Comparison of ENCODE assay signal across 8 cellular contexts in genomic region chr3:196287066-196287404, GRCh38. TPM values are rescaled to one million over a fixed set of nuclear protein-coding genes. Genes with fewer than 3 reads are reported as not detected.
DNase-seq lines count a peak whose midpoint lies in the region; ATAC-seq and TF ChIP-seq lines count a peak whose summit lies in the region.

No MANE protein-coding gene starts in this region.

- peak overlapping the region; percentile 91 for H2AFZ ChIP-seq in MM.1S (ENCODE audit: low read length)

- H3K4me3 ChIP-seq in AG09309 (ENCODE audit: control insufficient read depth, low read depth, low read length) (peak overlapping the region; percentile 100), MM.1S (ENCODE audit: low read length) (peak overlapping the region; percentile 83), sigmoid colon (peak overlapping the region; percentile 68 to 91 (median 80))

- peaks cover 29% of the 10 kb centered on the region for H3K4me1 Mint-ChIP-seq in activated naive CD8-positive, alpha-beta T cell treated with anti-CD3 and anti-CD28 coated beads, Interleukin-2, amount 10 ng/mL, durations not matched to agents 7 days and 5 days

- H3K4me1 ChIP-seq in MM.1S (ENCODE audit: low read length) = 0 out of 2 replicates have a peak, but pooled peaks cover 9% of the 10 kb centered on the region
- peaks cover 0 to 39% (median 31%) of the 10 kb centered on the region in 4 donors for H3K4me1 ChIP-seq in sigmoid colon

- peak overlapping the region; percentile 99 for H3K27ac Mint-ChIP-seq in activated naive CD8-positive, alpha-beta T cell treated with anti-CD3 and anti-CD28 coated beads, Interleukin-2, amount 10 ng/mL, durations not matched to agents 7 days and 5 days

- peak overlapping the region; percentile 88 for H3K4me2 ChIP-seq in MM.1S (ENCODE audit: low read depth, low read length)

- WGBS in sigmoid colon, 2 donors = 1% methylated on average over 18 of the region's 18 CpGs

- ATAC-seq in GM19467 (IDR thresholded peaks at IDR 0.05; ENCODE audit: unreplicated experiment) = peak; percentile 16
- ATAC-seq in activated naive CD8-positive, alpha-beta T cell treated with anti-CD3 and anti-CD28 coated beads, Interleukin-2, amount 10 ng/mL, durations not matched to agents 7 days and 5 days (ENCODE audit: low read depth) = peak; percentile 61
- peak; percentile 51 for ATAC-seq in left ventricle myocardium superior

- peaks cover 6% of the 10 kb centered on the region for H3K36me3 Mint-ChIP-seq in activated naive CD8-positive, alpha-beta T cell treated with anti-CD3 and anti-CD28 coated beads, Interleukin-2, amount 10 ng/mL, durations not matched to agents 7 days and 5 days

- intact Hi-C loops in left ventricle myocardium superior (cut with micrococcal nuclease) = no loop called here
- intact Hi-C loops in sigmoid colon (cut with DNase I) = no loop called here

- no peaks in the 10 kb centered on the region for H3K9me2 ChIP-seq in MM.1S (replicated peaks; ENCODE audit: insufficient read depth, low read length)

- no peaks in the 10 kb centered on the region for H3K27me3 Mint-ChIP-seq in activated naive CD8-positive, alpha-beta T cell treated with anti-CD3 and anti-CD28 coated beads, Interleukin-2, amount 10 ng/mL, durations not matched to agents 7 days and 5 days

- H3K4me3 Mint-ChIP-seq in activated naive CD8-positive, alpha-beta T cell treated with anti-CD3 and anti-CD28 coated beads, Interleukin-2, amount 10 ng/mL, durations not matched to agents 7 days and 5 days = peak overlapping the region; percentile 98

- peak overlapping the region; percentile 84 for H3K9ac ChIP-seq in MM.1S (ENCODE audit: low read length)

- no peak for TF ChIP-seq EP300 in sigmoid colon (IDR thresholded peaks at IDR 0.05)

- H3F3A ChIP-seq in MM.1S (ENCODE audit: insufficient read depth, low read length) = peaks cover 10% of the 10 kb centered on the region

- TF ChIP-seq POLR2A in sigmoid colon (IDR thresholded peaks at IDR 0.05) = no peak

- H3K79me2 ChIP-seq in MM.1S (ENCODE audit: low read length) = peaks cover 54% of the 10 kb centered on the region

- no peaks in the 10 kb centered on the region for H3K27me3 ChIP-seq in MM.1S (replicated peaks; ENCODE audit: insufficient read depth, low read length)
- H3K27me3 ChIP-seq in sigmoid colon = no peaks in the 10 kb centered on the region

- H3K9me3 Mint-ChIP-seq in activated naive CD8-positive, alpha-beta T cell treated with anti-CD3 and anti-CD28 coated beads, Interleukin-2, amount 10 ng/mL, durations not matched to agents 7 days and 5 days = no peaks in the 10 kb centered on the region

- H3K36me3 ChIP-seq in MM.1S (replicated peaks; ENCODE audit: insufficient read depth, low read length) (no peaks in the 10 kb centered on the region), sigmoid colon (no peaks in the 10 kb centered on the region)

- no peak for DNase-seq in AG09309 (ENCODE audit: low read depth)
- peak; percentile 34 for DNase-seq in MM.1S
- DNase-seq in activated naive CD8-positive, alpha-beta T cell treated with anti-CD3 and anti-CD28 coated beads, Interleukin-2, amount 10 ng/mL, durations not matched to agents 7 days and 5 days = no peak
- no peak for DNase-seq in left ventricle myocardium superior
- DNase-seq in sigmoid colon = peak; percentile 68
- DNase-seq in activated gamma-delta T cell treated with Interleukin-2 at 50 U/mL for 16 hours = no peak
- no peak for DNase-seq in NCI-H2081 treated with DMSO at 0.1 percent for 48 hours (lab: John Stamatoyannopoulos, UW)

- H4K20me1 ChIP-seq in MM.1S (ENCODE audit: insufficient read depth, low read length) = no peaks in the 10 kb centered on the region

- H3K27ac ChIP-seq in MM.1S (ENCODE audit: low read length) (peak overlapping the region; percentile 64), sigmoid colon (peak overlapping the region; percentile 85 to 94 (median 91))

- POLR2A ChIA-PET in activated naive CD8-positive, alpha-beta T cell treated with anti-CD3 and anti-CD28 coated beads, Interleukin-2, amount 10 ng/mL, durations not matched to agents 7 days and 5 days (lab: Charles Lee) = interaction anchor here (1.0 to 1.5 kb wide), 5 partner anchors 8 to 33 kb away, joined by 3 to 7 read pairs (median 4); partner anchors contain the start of gene DYNLT2B

- H3K9me3 ChIP-seq in MM.1S (replicated peaks; ENCODE audit: insufficient read depth, low read length) (no peaks in the 10 kb centered on the region), sigmoid colon (no peaks in the 10 kb centered on the region)

- no peak for TF ChIP-seq CTCF in AG09309 (IDR thresholded peaks at IDR 0.05; ENCODE audit: control insufficient read depth, insufficient read depth, low read depth, low read length, missing control alignments)
- peak; percentile 6; the same call in 1 of the 2 replicates for TF ChIP-seq CTCF in MM.1S (IDR thresholded peaks at IDR 0.05; ENCODE audit: low read length)
- TF ChIP-seq CTCF in sigmoid colon (IDR thresholded peaks at IDR 0.05) = no peak

RNA-seq across cellular contexts. Expression of gene PCYT1A, which starts 0.5 kb away (rescaled TPM):
- total RNA-seq in activated naive CD8-positive, alpha-beta T cell treated with anti-CD3 and anti-CD28 coated beads, Interleukin-2, amount 10 ng/mL, durations not matched to agents 7 days and 5 days = 10 to 100 TPM; 58.4 to 64.2 TPM
- total RNA-seq in left ventricle myocardium superior = 99.0 TPM
- total RNA-seq in sigmoid colon = 10 to 100 TPM; 61.4 to 88.6 (median 72.4) TPM
- 10 to 100 TPM; 25.8 to 31.6 (median 29.6) TPM for polyA plus RNA-seq in sigmoid colon

RNA-seq across cellular contexts. Expression of gene DYNLT2B, which starts 31.0 kb away (rescaled TPM):
- 10 to 100 TPM; 15.4 to 18.9 TPM for total RNA-seq in activated naive CD8-positive, alpha-beta T cell treated with anti-CD3 and anti-CD28 coated beads, Interleukin-2, amount 10 ng/mL, durations not matched to agents 7 days and 5 days
- total RNA-seq in left ventricle myocardium superior (1.9 TPM), sigmoid colon (10 to 100 TPM in 2 of 4 donors, 1 to 10 TPM in 2; 6.8 to 17.8 (median 13.2) TPM)
- 10 to 100 TPM in 2 of 3 donors, 1 to 10 TPM in 1; 3.9 to 14.4 (median 11.5) TPM for polyA plus RNA-seq in sigmoid colon

RNA-seq across cellular contexts. Expression of gene TM4SF19, which starts 51.2 kb away (rescaled TPM):
- total RNA-seq in activated naive CD8-positive, alpha-beta T cell treated with anti-CD3 and anti-CD28 coated beads, Interleukin-2, amount 10 ng/mL, durations not matched to agents 7 days and 5 days = 1 to 10 TPM; 2.6 to 3.8 TPM
- total RNA-seq in left ventricle myocardium superior = not detected
- total RNA-seq in sigmoid colon = not detected
- polyA plus RNA-seq in sigmoid colon = not detected

Comparison
In these comparisons a context has a peak if more than half of its experiments do, and no peak if none do; other contexts are left out.
1. DNase-seq: peak in MM.1S (single experiment) and sigmoid colon (single experiment); none in AG09309 (single experiment), activated naive CD8-positive, alpha-beta T cell treated with anti-CD3 and anti-CD28 coated beads, Interleukin-2, amount 10 ng/mL, durations not matched to agents 7 days and 5 days (single experiment), left ventricle myocardium superior (single experiment), activated gamma-delta T cell treated with Interleukin-2 at 50 U/mL for 16 hours (single experiment) and NCI-H2081 treated with DMSO at 0.1 percent for 48 hours (single experiment).
2. Peak in every context shown above with its lines, with median percentiles within 50 percentile points of each other: H3K4me3 ChIP-seq and ATAC-seq.